8 cellular contexts compared by ENCODE assay signal in genomic region chr1:15617173-15617873, GRCh38. TPM values are rescaled to one million over a fixed set of nuclear protein-coding genes. Genes with fewer than 3 reads are reported as not detected.
DNase-seq lines count a peak whose midpoint lies in the region; ATAC-seq and TF ChIP-seq lines count a peak whose summit lies in the region.

Gene DDI2, plus strand, starts transcription at chr1:15617458. Its CDS starts 213 bp downstream, at chr1:15617671.

- H3K27me3 ChIP-seq in adrenal gland (no peaks in the 10 kb centered on the region), heart right ventricle (no peaks in the 10 kb centered on the region)

- H3K27ac ChIP-seq in adrenal gland (peak within 1 kb of the TSS; percentile 83 to 97 (median 96)), heart right ventricle (peak within 1 kb of the TSS; percentile 74 to 97 (median 94))

- H3K4me3 ChIP-seq in GM12865 (ENCODE audit: low read depth, low read length), result peak within 1 kb of the TSS; percentile 94
- peak within 1 kb of the TSS; percentile 1 to 84 (median 67) for H3K4me3 ChIP-seq in adrenal gland
- H3K4me3 ChIP-seq in heart right ventricle, result peak within 1 kb of the TSS; percentile 67 to 98 (median 95)

- no peaks in the 10 kb centered on the region for H3K27me3 Mint-ChIP-seq in type B pancreatic cell

- TF ChIP-seq POLR2A in adrenal gland (IDR thresholded peaks at IDR 0.05), result peak; percentile 88 to 99

- 0 to 1% (median 0%) methylated on average over 17 to 76 of the region's 76 CpGs for WGBS in adrenal gland, 4 donors
- WGBS in heart right ventricle, 2 donors, result 1% methylated on average over 71 to 76 of the region's 76 CpGs

- DNase-seq in GM12865 (ENCODE audit: low read depth) (peak; percentile 95), NCI-H146 (lab: John Stamatoyannopoulos, UW) (peak; percentile 91), T-helper 1 cell (peak; percentile 90 to 96 (median 92)), adrenal gland (peak; percentile 95 to 99 (median 97)), heart right ventricle (peak; percentile 96 to 98), posterior cingulate gyrus (peak; percentile 83 to 99 (median 93)), type B pancreatic cell (ENCODE audit: extremely low spot score, unreplicated experiment) (peak; percentile 98)

- ATAC-seq in HG02840 (IDR thresholded peaks at IDR 0.05; ENCODE audit: low FRiP score, unreplicated experiment), result peak; percentile 66
- ATAC-seq in heart right ventricle, result peak; percentile 91 to 96 (median 94)

- H3K9me3 ChIP-seq in adrenal gland (replicated peaks in 1 of 3) (no peaks in the 10 kb centered on the region), heart right ventricle (no peaks in the 10 kb centered on the region)

- intact Hi-C loops in adrenal gland (cut with DNase I), result no loop called here
- intact Hi-C loops in heart right ventricle (cut with DNase I), result loop anchor here in 5 of 10 donors (1.0 to 10.0 kb wide), 5 partner anchors 14 to 1390 kb away; partner anchors contain the start of genes DNAJC16 (in 3 of the 5) and CASP9 (in 1 of the 5)
- intact Hi-C loops in posterior cingulate gyrus (cut with DNase I), result loop anchor here (1.0 to 10.0 kb wide), 3 partner anchors 14 to 91 kb away; partner anchors contain the start of genes DNAJC16 and PLEKHM2

- TF ChIP-seq CTCF in GM12865 (IDR thresholded peaks at IDR 0.05; ENCODE audit: insufficient read depth, low read depth, low read length, missing control alignments) (no peak), adrenal gland (IDR thresholded peaks at IDR 0.05) (no peak), heart right ventricle (IDR thresholded peaks at IDR 0.05) (no peak), type B pancreatic cell (conservative IDR thresholded peaks at IDR 0.05) (no peak)

- no peaks in the 10 kb centered on the region for H3K9me3 Mint-ChIP-seq in type B pancreatic cell

- H3K27ac Mint-ChIP-seq in type B pancreatic cell, result peak within 1 kb of the TSS; percentile 97

- H3K4me1 Mint-ChIP-seq in type B pancreatic cell (ENCODE audit: unreplicated experiment), result peaks cover 22% of the 10 kb centered on the region

- H3K36me3 Mint-ChIP-seq in type B pancreatic cell, result no peaks in the 10 kb centered on the region

- H3K4me1 ChIP-seq in adrenal gland (replicated peaks in 1 of 2), result peaks cover 39 to 41% of the 10 kb centered on the region in 2 donors
- H3K4me1 ChIP-seq in heart right ventricle, result peaks cover 9 to 51% (median 45%) of the 10 kb centered on the region in 9 donors

- H3K4me3 Mint-ChIP-seq in type B pancreatic cell, result peak within 1 kb of the TSS; percentile 97

- H3K36me3 ChIP-seq in adrenal gland (replicated peaks in 1 of 2) (peaks cover 0 to 5% of the 10 kb centered on the region in 2 donors), heart right ventricle (no peaks in the 10 kb centered on the region)

RNA-seq across cellular contexts. Expression of gene DDI2, which starts in this region (rescaled TPM):
- 10 to 100 TPM; 12.1 to 46.3 (median 34.8) TPM for total RNA-seq in adrenal gland
- 10 to 100 TPM in 2 of 3 donors, 1 to 10 TPM in 1; 5.3 to 19.1 (median 12.7) TPM for polyA plus RNA-seq in adrenal gland
- total RNA-seq in heart right ventricle, result 10 to 100 TPM; 17.7 to 29.6 (median 24.7) TPM
- 10 to 100 TPM in 1 of 2 donors, 1 to 10 TPM in 1; 2.1 to 10.8 TPM for polyA plus RNA-seq in heart right ventricle
- 38.7 and 53.9 TPM in 2 replicates for total RNA-seq in type B pancreatic cell (ENCODE audit: low replicate concordance)

Comparison
In these comparisons a context has a peak if more than half of its experiments do, and no peak if none do; other contexts are left out.
1. Peak in every context shown above with its lines: DNase-seq, ATAC-seq, H3K4me3 ChIP-seq and H3K27ac ChIP-seq.